ENCODE assay signal across 8 cellular contexts in the genomic region with DNA sequence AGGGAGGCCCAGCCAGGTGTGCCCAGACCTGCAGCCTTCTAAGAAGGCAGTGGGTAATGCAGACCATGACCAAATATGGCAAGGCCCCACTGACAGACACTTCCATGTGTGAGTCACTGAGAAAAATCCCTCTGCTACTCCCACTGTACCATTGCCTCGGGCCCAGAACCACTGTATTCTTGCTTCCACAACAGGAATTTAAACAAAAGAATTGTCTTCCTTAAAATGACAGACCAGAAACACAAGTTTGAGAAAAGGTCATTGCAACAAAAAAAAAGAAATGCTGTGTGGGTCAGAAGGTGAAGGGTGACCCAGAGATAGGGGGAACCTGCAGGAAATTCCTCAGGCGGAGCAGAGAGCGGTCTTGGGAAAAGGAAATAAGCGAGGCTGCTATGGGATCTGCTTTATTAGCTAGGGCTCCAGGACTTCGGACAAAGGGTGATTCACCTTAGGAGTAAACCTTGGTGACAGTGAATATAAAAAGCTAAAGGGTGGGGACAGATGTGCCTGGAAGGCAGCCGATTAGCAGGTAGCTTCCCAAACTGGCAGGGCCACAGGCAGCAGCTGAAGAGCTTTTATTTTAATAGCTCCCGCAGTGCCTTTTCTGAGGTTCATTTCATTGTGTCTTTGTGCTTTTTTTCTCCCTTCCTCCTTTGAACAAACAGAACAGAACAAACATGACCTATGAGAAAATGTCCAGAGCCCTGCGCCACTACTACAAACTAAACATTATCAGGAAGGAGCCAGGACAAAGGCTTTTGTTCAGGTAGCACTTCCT.
DNase-seq lines count a peak whose midpoint lies in the region; ATAC-seq, FAIRE-seq and TF ChIP-seq lines count a peak whose summit lies in the region.

No MANE protein-coding gene starts in this region.

- no peak for TF ChIP-seq RAD21 in GM12878 (IDR thresholded peaks at IDR 0.05; ENCODE audit: insufficient read depth, low read depth, low read length)

- no peak overlapping the region for H3K9ac ChIP-seq in GM12878 (ENCODE audit: control insufficient read depth, insufficient read depth, low read length)

- DNase-seq in Right ventricle myocardium superior (no peak), cardiac septum (ENCODE audit: low spot score) (no peak), GM12878 (ENCODE audit: low read depth, low spot score) (no peak), left colon (peak; percentile 53 to 80), aorta (no peak)
- no peak for DNase-seq in stimulated activated CD4-positive, alpha-beta T cell treated with anti-CD3 and anti-CD28 coated beads, Interleukin-15, amount 100 ng/mL, for 24 hours
- no peak for DNase-seq in stimulated activated CD4-positive, alpha-beta T cell treated with anti-CD3 and anti-CD28 coated beads, Interleukin-4, amount 100 ng/mL, for 24 hours
- no peak for DNase-seq in activated CD4-positive, alpha-beta T cell treated with anti-CD3 and anti-CD28 coated beads for 48 hours

- TF ChIP-seq POLR2A in GM12878 (IDR thresholded peaks at IDR 0.05; ENCODE audit: low read depth, low read length) = no peak

- RAD21 ChIA-PET in GM12878 (lab: Charles Lee; ENCODE audit: unreplicated experiment) = no interaction called here

- H3K27ac ChIP-seq in GM12878 (ENCODE audit: control insufficient read depth, insufficient read depth) = peak overlapping the region; percentile 44; the same call in 1 of the 2 replicates
- H3K27ac ChIP-seq in aorta (ENCODE audit: low read depth in 1 of 2, low read length in 2 of 2) = no peak overlapping the region

- H3K4me3 ChIP-seq in GM12878 = no peak overlapping the region
- no peak overlapping the region for H3K4me3 ChIP-seq in aorta (ENCODE audit: low read length in 2 of 2)

- TF ChIP-seq CTCF in GM12878 (IDR thresholded peaks at IDR 0.05 in 2 of 3, conservative IDR thresholded peaks at IDR 0.05 in 1 of 3; ENCODE audit: control insufficient read depth in 2 of 3, extremely low read depth in 1 of 3, insufficient read depth in 1 of 3, low read depth in 3 of 3, low read length in 3 of 3) = no peak

- POLR2A ChIA-PET in GM12878 (lab: Charles Lee) = no interaction called here

- no peak for TF ChIP-seq EP300 in GM12878 (IDR thresholded peaks at IDR 0.05; ENCODE audit: borderline replicate concordance in 1 of 2, control insufficient read depth in 1 of 2, low read depth in 2 of 2, low read length in 2 of 2)

- CTCF ChIA-PET in GM12878 (lab: Yijun Ruan, JAX) = interaction anchor here (1.2 kb wide), 1 partner anchor 124 kb away, joined by 6 read pairs; no protein-coding TSS in a partner anchor

- peaks cover 26% of the 10 kb centered on the region for H3K4me1 ChIP-seq in GM12878 (ENCODE audit: control insufficient read depth, insufficient read depth, low read length)
- H3K4me1 ChIP-seq in aorta (ENCODE audit: control insufficient read depth in 1 of 2, insufficient read depth in 2 of 2, low read length in 2 of 2) = no peaks in the 10 kb centered on the region

- H2AFZ ChIP-seq in GM12878 (ENCODE audit: control insufficient read depth, low read depth, low read length) = no peak overlapping the region

- FAIRE-seq in GM12878 (lab: Jason Lieb, UNC) = no peak

- ATAC-seq in Right ventricle myocardium superior (ENCODE audit: poor library complexity) (peak; percentile 24), GM12878 (no peak), left colon (peak; percentile 71), aorta (ENCODE audit: low FRiP score) (peak; percentile 53)

- peaks cover 5% of the 10 kb centered on the region for H3K79me2 ChIP-seq in GM12878 (ENCODE audit: control insufficient read depth, insufficient read depth, low read length)

- H3K27me3 ChIP-seq in GM12878 (replicated peaks in 1 of 2; ENCODE audit: control insufficient read depth in 2 of 2, insufficient read depth in 2 of 2, low read length in 1 of 2) = no peaks in the 10 kb centered on the region
- H3K27me3 ChIP-seq in aorta (ENCODE audit: control insufficient read depth in 1 of 2, insufficient read depth in 2 of 2, low read length in 1 of 2) = no peaks in the 10 kb centered on the region

- no TSS peak for BruUV-seq in GM12878 (replicated peaks; lab: Mats Ljungman, UMichigan)

- no peaks in the 10 kb centered on the region for H4K20me1 ChIP-seq in GM12878 (ENCODE audit: control insufficient read depth, insufficient read depth)

- SMC1A ChIA-PET in GM12878 (lab: Charles Lee; ENCODE audit: uncharacterized antibody, unreplicated experiment) = no interaction called here

- H3K9me3 ChIP-seq in GM12878 (replicated peaks; ENCODE audit: control insufficient read depth, insufficient read depth, low read length) (no peaks in the 10 kb centered on the region), aorta (ENCODE audit: control insufficient read depth, low read length) (no peaks in the 10 kb centered on the region)

- intact Hi-C loops in Right ventricle myocardium superior (cut with DNase I) (loop anchor here (10.0 kb wide), 1 partner anchor 231 kb away; no protein-coding TSS in a partner anchor), cardiac septum (cut with DNase I) (loop anchor here (2.0 kb wide), 1 partner anchor 21 kb away; no protein-coding TSS in a partner anchor), GM12878 (cut with micrococcal nuclease; ENCODE audit: unreplicated experiment) (no loop called here), left colon (cut with DNase I, micrococcal nuclease) (no loop called here), aorta (cut with DNase I) (loop anchor here in 1 of 2 donors (10.0 kb wide), 1 partner anchor 231 kb away; no protein-coding TSS in a partner anchor)

- H3K4me2 ChIP-seq in GM12878 (ENCODE audit: control insufficient read depth, insufficient read depth) = no peak overlapping the region

- 88% methylated on average over 8 of the region's 8 CpGs for WGBS in GM12878 (ENCODE audit: insufficient coverage, insufficient replicate concordance, low lambda C conversion rate, missing lambda C conversion rate)
- WGBS in aorta, 2 donors = 66 to 71% methylated on average over 8 of the region's 8 CpGs

- H3K36me3 ChIP-seq in GM12878 (ENCODE audit: control insufficient read depth in 2 of 2, insufficient read depth in 2 of 2, low read length in 1 of 2) (peaks cover 31 to 66% of the 10 kb centered on the region in 2 experiments), aorta (ENCODE audit: control insufficient read depth in 1 of 2, insufficient read depth in 2 of 2, low read length in 1 of 2) (peaks cover 1 to 7% of the 10 kb centered on the region in 2 donors)

- in situ Hi-C loops in GM12878 (cut with MboI) = no loop called here

TF ChIP-seq in GM12878, 131 proteins besides CTCF, POLR2A, EP300 and RAD21:
- TF ChIP-seq JUNB (IDR thresholded peaks at IDR 0.05) (no peak), SRF (IDR thresholded peaks at IDR 0.05; ENCODE audit: low read depth in 2 of 2, low read length in 2 of 2) (peak; percentile 49 to 81; a peak in 3 of 4 replicates)

Comparison
In these comparisons a context has a peak if more than half of its experiments do, and no peak if none do; other contexts are left out.
1. DNase-seq: peak in left colon (2 of 2); none in Right ventricle myocardium superior (single experiment), cardiac septum (single experiment), GM12878 (single experiment), aorta (0 of 2), stimulated activated CD4-positive, alpha-beta T cell treated with anti-CD3 and anti-CD28 coated beads, Interleukin-15, amount 100 ng/mL, for 24 hours (single experiment), stimulated activated CD4-positive, alpha-beta T cell treated with anti-CD3 and anti-CD28 coated beads, Interleukin-4, amount 100 ng/mL, for 24 hours (single experiment) and activated CD4-positive, alpha-beta T cell treated with anti-CD3 and anti-CD28 coated beads for 48 hours (single experiment).
2. intact Hi-C loops: an anchor here in Right ventricle myocardium superior (10.0 kb wide) and cardiac septum (2.0 kb wide); none called in GM12878 and left colon.